ENCODE assay signal across 19 cellular contexts in genomic region chr22:27075891-27076290, GRCh38.
"Had no signal": no experiment of that assay in that cellular context is flagged by ENCODE, and none has a peak within 500 bp of the region (broad histone marks: within the 10 kb centered on the region; RNA-seq: fewer than 3 reads in every experiment).

No MANE protein-coding gene starts in this region.

- H3K9me3 Mint-ChIP-seq: nephron progenitor cell had no signal

- FAIRE-seq: islet of Langerhans had no signal

- H3K4me3 ChIP-seq: coronary artery, dorsolateral prefrontal cortex, heart right ventricle, right atrium auricular region, sigmoid colon, skin epidermis had no signal

- H3K36me3 ChIP-seq: heart right ventricle, right atrium auricular region, sigmoid colon had no signal

- H3K9me3 ChIP-seq: right atrium auricular region, sigmoid colon had no signal

- H3K36me3 Mint-ChIP-seq: naive thymus-derived CD4-positive, alpha-beta T cell had no signal

- H3K4me1 Mint-ChIP-seq: naive thymus-derived CD4-positive, alpha-beta T cell had no signal

- H3K27ac Mint-ChIP-seq: naive thymus-derived CD4-positive, alpha-beta T cell; nephron progenitor cell had no signal

- H3K4me3 Mint-ChIP-seq: naive thymus-derived CD4-positive, alpha-beta T cell; nephron progenitor cell had no signal

- H3K4me1 ChIP-seq: heart right ventricle, right atrium auricular region, sigmoid colon had no signal

- DNase-seq: dorsolateral prefrontal cortex; effector CD8-positive, alpha-beta T cell; foreskin melanocyte; heart right ventricle; hypothalamus; kidney glomerular epithelial cell; mammary epithelial cell; naive thymus-derived CD4-positive, alpha-beta T cell; posterior cingulate gyrus; sigmoid colon; stimulated activated CD4-positive, alpha-beta T cell treated with anti-CD3 and anti-CD28 coated beads, Interleukin-2, amount 100 ng/mL, for 24 hours; stimulated activated CD4-positive, alpha-beta T cell treated with anti-CD3 and anti-CD28 coated beads, Interleukin-4, amount 100 ng/mL, for 4 hours; stimulated activated naive CD4-positive, alpha-beta T cell treated with Interleukin-2 at 50 U/mL for 16 hours; trophoblast cell had no signal

- H3K27ac ChIP-seq: coronary artery, dorsolateral prefrontal cortex, heart right ventricle, right atrium auricular region, sigmoid colon, skin epidermis had no signal
